ENCODE assay signal across 1 cellular context in genomic region chr2:222037211-222037610, GRCh38.
TF ChIP-seq lines count a peak whose summit lies in the region.

No MANE protein-coding gene starts in this region.

TF ChIP-seq in IMR-90, 13 proteins besides CTCF, POLR2A, EP300 and RAD21:
- TF ChIP-seq MAFK (IDR thresholded peaks at IDR 0.05; ENCODE audit: low read depth, low read length) (no peak), CEBPB (IDR thresholded peaks at IDR 0.05; ENCODE audit: low read depth, low read length) (no peak), MAZ (IDR thresholded peaks at IDR 0.05; ENCODE audit: borderline replicate concordance, low read depth, low read length) (no peak), FOS (IDR thresholded peaks at IDR 0.05; ENCODE audit: low read depth, low read length) (no peak), CHD1 (IDR thresholded peaks at IDR 0.05; ENCODE audit: low read depth, low read length) (no peak), MXI1 (IDR thresholded peaks at IDR 0.05; ENCODE audit: borderline replicate concordance, low read depth, low read length) (no peak), BHLHE40 (IDR thresholded peaks at IDR 0.05; ENCODE audit: low read depth, low read length) (no peak), NFE2L2 (IDR thresholded peaks at IDR 0.05; ENCODE audit: low read depth, low read length) (no peak), SMC3 (IDR thresholded peaks at IDR 0.05; ENCODE audit: low read depth, low read length) (no peak), RFX5 (IDR thresholded peaks at IDR 0.05; ENCODE audit: low read depth, low read length) (no peak), RCOR1 (IDR thresholded peaks at IDR 0.05; ENCODE audit: insufficient replicate concordance, low read length) (no peak)
- TF ChIP-seq, protein P1, sequence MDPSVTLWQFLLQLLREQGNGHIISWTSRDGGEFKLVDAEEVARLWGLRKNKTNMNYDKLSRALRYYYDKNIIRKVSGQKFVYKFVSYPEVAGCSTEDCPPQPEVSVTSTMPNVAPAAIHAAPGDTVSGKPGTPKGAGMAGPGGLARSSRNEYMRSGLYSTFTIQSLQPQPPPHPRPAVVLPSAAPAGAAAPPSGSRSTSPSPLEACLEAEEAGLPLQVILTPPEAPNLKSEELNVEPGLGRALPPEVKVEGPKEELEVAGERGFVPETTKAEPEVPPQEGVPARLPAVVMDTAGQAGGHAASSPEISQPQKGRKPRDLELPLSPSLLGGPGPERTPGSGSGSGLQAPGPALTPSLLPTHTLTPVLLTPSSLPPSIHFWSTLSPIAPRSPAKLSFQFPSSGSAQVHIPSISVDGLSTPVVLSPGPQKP (IDR thresholded peaks at IDR 0.05; ENCODE audit: borderline replicate concordance, low read depth, low read length): no peak
- TF ChIP-seq, protein P2, sequence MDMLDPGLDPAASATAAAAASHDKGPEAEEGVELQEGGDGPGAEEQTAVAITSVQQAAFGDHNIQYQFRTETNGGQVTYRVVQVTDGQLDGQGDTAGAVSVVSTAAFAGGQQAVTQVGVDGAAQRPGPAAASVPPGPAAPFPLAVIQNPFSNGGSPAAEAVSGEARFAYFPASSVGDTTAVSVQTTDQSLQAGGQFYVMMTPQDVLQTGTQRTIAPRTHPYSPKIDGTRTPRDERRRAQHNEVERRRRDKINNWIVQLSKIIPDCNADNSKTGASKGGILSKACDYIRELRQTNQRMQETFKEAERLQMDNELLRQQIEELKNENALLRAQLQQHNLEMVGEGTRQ (IDR thresholded peaks at IDR 0.05; ENCODE audit: low read depth, low read length): no peak
